Comparison of ENCODE assay signal across 17 cellular contexts in the genomic region with DNA sequence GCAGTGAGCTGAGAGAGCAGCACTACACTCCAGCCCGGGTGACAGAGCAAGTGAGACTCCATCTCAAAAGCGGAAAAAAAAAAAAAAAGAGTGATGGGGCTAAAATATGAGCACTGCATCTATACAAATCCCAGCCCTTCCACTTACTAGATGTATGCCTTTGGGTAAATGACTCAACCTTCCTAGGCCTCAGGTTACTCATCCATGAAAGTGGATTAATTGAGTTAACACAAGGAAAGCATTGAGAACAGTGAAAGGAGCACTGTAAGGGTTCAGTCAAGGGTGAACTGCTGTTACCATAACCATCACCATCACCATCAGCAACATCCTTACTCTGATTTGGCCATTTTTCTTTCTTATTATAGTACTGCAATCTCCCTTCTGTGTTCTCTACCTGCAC.
"Had no signal": no experiment of that assay in that cellular context is flagged by ENCODE, and none has a peak within 500 bp of the region (broad histone marks: within the 10 kb centered on the region; RNA-seq: fewer than 3 reads in every experiment).

No MANE protein-coding gene starts in this region.

- H3K27me3 ChIP-seq: colonic mucosa, pancreas had no signal

- H3K27ac ChIP-seq: colonic mucosa, pancreas had no signal

- H3K4me3 Mint-ChIP-seq: activated CD4-positive, alpha-beta memory T cell treated with anti-CD3 and anti-CD28 coated beads, Interleukin-2, amount 10 ng/mL, durations not matched to agents 7 days and 5 days; activated CD4-positive, alpha-beta T cell treated with anti-CD3 and anti-CD28 coated beads for 36 hours; activated naive CD4-positive, alpha-beta T cell treated with anti-CD3 and anti-CD28 coated beads, Interleukin-2, amount 50 U/mL, for 24 hours; activated T-cell treated with anti-CD3 and anti-CD28 coated beads, Interleukin-2, amount 50 U/mL, for 24 hours; immature natural killer cell; stimulated activated memory B cell treated with anti-CD40 and anti-IgM and Interleukin-4, amounts not matched to agents 10 μg/mL and 1 μg/mL and 100 μg/mL, for 72 hours; T-helper 17 cell had no signal

- H3K27ac Mint-ChIP-seq: activated CD4-positive, alpha-beta memory T cell treated with anti-CD3 and anti-CD28 coated beads, Interleukin-2, amount 10 ng/mL, durations not matched to agents 7 days and 5 days; activated CD4-positive, alpha-beta T cell treated with anti-CD3 and anti-CD28 coated beads for 36 hours; activated naive CD4-positive, alpha-beta T cell treated with anti-CD3 and anti-CD28 coated beads, Interleukin-2, amount 50 U/mL, for 24 hours; activated T-cell treated with anti-CD3 and anti-CD28 coated beads, Interleukin-2, amount 50 U/mL, for 24 hours; immature natural killer cell; stimulated activated memory B cell treated with anti-CD40 and anti-IgM and Interleukin-4, amounts not matched to agents 10 μg/mL and 1 μg/mL and 100 μg/mL, for 72 hours; T-helper 17 cell had no signal

- DNase-seq: activated CD4-positive, alpha-beta memory T cell treated with anti-CD3 and anti-CD28 coated beads, Interleukin-2, amount 10 ng/mL, durations not matched to agents 7 days and 5 days; activated CD4-positive, alpha-beta T cell treated with anti-CD3 and anti-CD28 coated beads for 36 hours; activated effector memory CD4-positive, alpha-beta T cell treated with anti-CD3 and anti-CD28 coated beads, Interleukin-2, amount 50 U/mL, for 16 hours; activated T-cell treated with anti-CD3 and anti-CD28 coated beads, Interleukin-2, amount 50 U/mL, for 24 hours; central memory CD4-positive, alpha-beta T cell; colonic mucosa; foreskin fibroblast; glutamatergic neuron; immature natural killer cell; midbrain; pancreas; stimulated activated CD4-positive, alpha-beta T cell treated with anti-CD3 and anti-CD28 coated beads, Interleukin-12 subunit alpha, Interleukin-12 subunit beta, amount 100 ng/mL, for 4 hours; stimulated activated CD4-positive, alpha-beta T cell treated with anti-CD3 and anti-CD28 coated beads, Interleukin-2, amount 100 ng/mL, for 24 hours; T-helper 17 cell had no signal

- H3K4me1 ChIP-seq: colonic mucosa, pancreas had no signal

- H3K9me3 Mint-ChIP-seq: activated CD4-positive, alpha-beta memory T cell treated with anti-CD3 and anti-CD28 coated beads, Interleukin-2, amount 10 ng/mL, durations not matched to agents 7 days and 5 days; activated naive CD4-positive, alpha-beta T cell treated with anti-CD3 and anti-CD28 coated beads, Interleukin-2, amount 50 U/mL, for 24 hours; activated T-cell treated with anti-CD3 and anti-CD28 coated beads, Interleukin-2, amount 50 U/mL, for 24 hours; stimulated activated memory B cell treated with anti-CD40 and anti-IgM and Interleukin-4, amounts not matched to agents 10 μg/mL and 1 μg/mL and 100 μg/mL, for 72 hours had no signal

- H3K9me3 ChIP-seq: colonic mucosa, pancreas had no signal

- H3K36me3 Mint-ChIP-seq: activated naive CD4-positive, alpha-beta T cell treated with anti-CD3 and anti-CD28 coated beads, Interleukin-2, amount 50 U/mL, for 24 hours; immature natural killer cell; stimulated activated memory B cell treated with anti-CD40 and anti-IgM and Interleukin-4, amounts not matched to agents 10 μg/mL and 1 μg/mL and 100 μg/mL, for 72 hours had no signal

- H3K36me3 ChIP-seq: colonic mucosa, pancreas had no signal

- H3K4me3 ChIP-seq: colonic mucosa, pancreas had no signal

- ATAC-seq: activated CD4-positive, alpha-beta T cell treated with anti-CD3 and anti-CD28 coated beads for 36 hours; left lobe of liver; pancreas; stimulated activated memory B cell treated with anti-CD40 and anti-IgM and Interleukin-4, amounts not matched to agents 10 μg/mL and 1 μg/mL and 100 μg/mL, for 72 hours; T-helper 17 cell had no signal

- H3K4me1 Mint-ChIP-seq: activated CD4-positive, alpha-beta memory T cell treated with anti-CD3 and anti-CD28 coated beads, Interleukin-2, amount 10 ng/mL, durations not matched to agents 7 days and 5 days; activated CD4-positive, alpha-beta T cell treated with anti-CD3 and anti-CD28 coated beads for 36 hours; activated naive CD4-positive, alpha-beta T cell treated with anti-CD3 and anti-CD28 coated beads, Interleukin-2, amount 50 U/mL, for 24 hours; immature natural killer cell; stimulated activated memory B cell treated with anti-CD40 and anti-IgM and Interleukin-4, amounts not matched to agents 10 μg/mL and 1 μg/mL and 100 μg/mL, for 72 hours had no signal
